Comparison of ENCODE assay signal across 1 cellular context in the genomic region with DNA sequence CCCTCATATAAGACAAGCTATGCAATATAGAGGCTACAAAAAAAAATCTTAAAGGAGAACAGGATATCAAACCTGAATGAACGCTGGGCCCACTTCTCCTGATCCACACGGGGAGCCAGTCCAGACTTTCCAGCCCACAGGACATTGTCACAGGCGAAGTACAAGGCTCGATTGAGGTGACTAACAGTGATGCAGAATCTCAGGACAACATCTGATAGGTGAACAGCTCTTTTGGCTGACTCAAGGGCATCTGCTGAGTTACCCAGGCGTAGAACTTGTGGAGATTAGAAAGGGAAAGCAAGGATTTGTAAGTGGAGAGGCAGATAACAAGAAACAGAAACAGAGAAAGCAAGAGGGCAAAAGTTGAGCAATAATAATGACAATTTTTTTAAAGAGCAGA.
TF ChIP-seq lines count a peak whose summit lies in the region.

No MANE protein-coding gene starts in this region.

TF ChIP-seq in K562, 482 proteins besides CTCF, POLR2A, EP300 and RAD21:
- TF ChIP-seq ERF (CRISPR knock-in tag; IDR thresholded peaks at IDR 0.05) (no peak), ZNF431 (CRISPR knock-in tag; IDR thresholded peaks at IDR 0.05) (no peak), ZNF133 (CRISPR knock-in tag; IDR thresholded peaks at IDR 0.05) (no peak), STAT6 (CRISPR knock-in tag; IDR thresholded peaks at IDR 0.05) (no peak), CSDE1 (IDR thresholded peaks at IDR 0.05) (no peak), MIER1 (IDR thresholded peaks at IDR 0.05; ENCODE audit: low read depth) (no peak), TGIF2 (CRISPR knock-in tag; IDR thresholded peaks at IDR 0.05) (no peak), ZNF764 (CRISPR knock-in tag; IDR thresholded peaks at IDR 0.05; ENCODE audit: low read depth) (no peak), CBFA2T3 (IDR thresholded peaks at IDR 0.05) (peak; percentile 82), CEBPG (CRISPR knock-in tag; IDR thresholded peaks at IDR 0.05) (no peak), CEBPG (tag; conservative IDR thresholded peaks at IDR 0.05 in 1 of 2, IDR thresholded peaks at IDR 0.05 in 1 of 2) (peak in 1 of 2 experiments; percentile 47; a peak in 1 of 4 replicates), SP1 (CRISPR knock-in tag; IDR thresholded peaks at IDR 0.05) (no peak), FOXA1 (IDR thresholded peaks at IDR 0.05; ENCODE audit: borderline replicate concordance) (no peak), ZNF436 (CRISPR knock-in tag; IDR thresholded peaks at IDR 0.05) (no peak), BRCA1 (IDR thresholded peaks at IDR 0.05) (no peak), BRCA1 (CRISPR knock-in tag; IDR thresholded peaks at IDR 0.05) (no peak), RBM25 (IDR thresholded peaks at IDR 0.05; ENCODE audit: low read depth, low read length, severe bottlenecking) (peak; percentile 41), RAD51 (IDR thresholded peaks at IDR 0.05; ENCODE audit: borderline replicate concordance, low read depth) (no peak), ZNF589 (CRISPR knock-in tag; IDR thresholded peaks at IDR 0.05; ENCODE audit: low read depth) (no peak), TCF7 (IDR thresholded peaks at IDR 0.05; ENCODE audit: borderline replicate concordance) (no peak), KDM1A (IDR thresholded peaks at IDR 0.05) (peak; percentile 57 to 72; a peak in 3 of 4 replicates), NR2C1 (IDR thresholded peaks at IDR 0.05) (no peak), NR2C1 (tag; IDR thresholded peaks at IDR 0.05) (no peak), EWSR1 (IDR thresholded peaks at IDR 0.05; ENCODE audit: borderline replicate concordance, low read depth, partially characterized antibody) (no peak), KLF13 (tag; IDR thresholded peaks at IDR 0.05; ENCODE audit: borderline replicate concordance, low read depth) (no peak), CBFA2T2 (conservative IDR thresholded peaks at IDR 0.05) (peak; percentile 55), ATF7 (IDR thresholded peaks at IDR 0.05) (no peak), TAL1 (IDR thresholded peaks at IDR 0.05) (peak; percentile 10; the same call in 1 of the 2 replicates), MAX (CRISPR knock-in tag; IDR thresholded peaks at IDR 0.05) (no peak), LEF1 (IDR thresholded peaks at IDR 0.05) (no peak), FOSL1 (tag; conservative IDR thresholded peaks at IDR 0.05) (0 out of 2 replicates have a peak, but pooled peaks have one; percentile 29), SETDB1 (IDR thresholded peaks at IDR 0.05; ENCODE audit: low read length) (no peak), NRF1 (conservative IDR thresholded peaks at IDR 0.05 in 1 of 2, IDR thresholded peaks at IDR 0.05 in 1 of 2) (no peak), ZC3H8 (IDR thresholded peaks at IDR 0.05) (no peak), ARID1B (IDR thresholded peaks at IDR 0.05) (peak; percentile 26; the same call in 1 of the 2 replicates), GTF2A2 (tag; IDR thresholded peaks at IDR 0.05) (no peak)
- TF ChIP-seq, protein P1, sequence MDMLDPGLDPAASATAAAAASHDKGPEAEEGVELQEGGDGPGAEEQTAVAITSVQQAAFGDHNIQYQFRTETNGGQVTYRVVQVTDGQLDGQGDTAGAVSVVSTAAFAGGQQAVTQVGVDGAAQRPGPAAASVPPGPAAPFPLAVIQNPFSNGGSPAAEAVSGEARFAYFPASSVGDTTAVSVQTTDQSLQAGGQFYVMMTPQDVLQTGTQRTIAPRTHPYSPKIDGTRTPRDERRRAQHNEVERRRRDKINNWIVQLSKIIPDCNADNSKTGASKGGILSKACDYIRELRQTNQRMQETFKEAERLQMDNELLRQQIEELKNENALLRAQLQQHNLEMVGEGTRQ (CRISPR knock-in tag; IDR thresholded peaks at IDR 0.05) = no peak
